Comparison of ENCODE assay signal across 11 cellular contexts in the genomic region with DNA sequence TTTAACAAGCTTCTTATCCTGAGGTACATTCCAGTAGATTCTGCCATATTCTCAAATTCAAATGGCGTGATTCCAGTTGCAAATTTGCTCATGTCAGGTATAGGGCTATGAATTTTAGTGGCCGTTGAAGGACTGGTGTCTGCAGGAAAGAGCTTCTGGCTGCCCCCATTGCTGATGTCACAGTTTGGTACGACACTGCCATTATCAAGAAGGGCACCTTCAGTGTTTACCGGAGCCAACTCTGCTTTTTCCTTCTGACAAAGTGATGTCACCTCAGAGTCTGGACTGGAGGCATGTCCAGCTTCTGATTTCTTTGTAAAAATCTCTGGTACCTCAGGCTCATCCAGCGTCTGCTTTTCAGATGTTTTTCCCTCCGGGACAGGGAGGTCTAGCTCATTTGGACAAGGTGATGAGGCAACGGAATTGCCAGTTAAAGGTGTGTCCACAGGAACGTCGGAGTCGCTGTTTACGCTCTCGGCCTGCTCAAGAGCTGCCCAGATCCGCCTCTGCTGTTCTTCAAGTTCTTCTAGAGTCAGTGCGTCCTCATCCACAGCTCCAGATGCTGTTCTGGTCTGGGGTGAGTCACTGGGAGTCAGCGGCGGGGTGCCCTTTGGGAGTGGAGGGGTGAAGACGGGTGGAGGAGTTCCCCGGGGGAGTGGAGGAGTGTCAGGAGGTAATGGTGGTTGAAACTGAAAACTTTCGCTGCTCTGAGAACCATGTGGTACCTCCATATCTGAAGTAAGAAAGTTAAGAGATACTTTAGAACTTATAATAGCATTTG. TPM values are rescaled to one million over a fixed set of nuclear protein-coding genes. Genes with fewer than 3 reads are reported as not detected.
DNase-seq lines count a peak whose midpoint lies in the region; ATAC-seq and TF ChIP-seq lines count a peak whose summit lies in the region.
"Had no signal": no experiment of that assay in that cellular context is flagged by ENCODE, and none has a peak within 500 bp of the region (broad histone marks: within the 10 kb centered on the region; RNA-seq: fewer than 3 reads in every experiment).

No MANE protein-coding gene starts in this region.

- no peaks in the 10 kb centered on the region for H3K27me3 Mint-ChIP-seq in activated CD4-positive, alpha-beta T cell treated with anti-CD3 and anti-CD28 coated beads, Interleukin-2, amount 10 ng/mL, durations not matched to agents 7 days and 5 days
- H3K27me3 Mint-ChIP-seq in activated CD4-positive, alpha-beta memory T cell treated with anti-CD3 and anti-CD28 coated beads for 36 hours, result no peaks in the 10 kb centered on the region
- H3K27me3 Mint-ChIP-seq in stimulated activated memory B cell treated with anti-CD40 and anti-IgM and Interleukin-4, amounts not matched to agents 10 μg/mL and 1 μg/mL and 100 μg/mL, for 72 hours, result no peaks in the 10 kb centered on the region

- no peak overlapping the region for H3K27ac ChIP-seq in gastroesophageal sphincter
- H3K27ac ChIP-seq: A549 had no signal

- H3K4me3 Mint-ChIP-seq in activated CD4-positive, alpha-beta T cell treated with anti-CD3 and anti-CD28 coated beads, Interleukin-2, amount 10 ng/mL, durations not matched to agents 7 days and 5 days, result no peak overlapping the region
- no peak overlapping the region for H3K4me3 Mint-ChIP-seq in activated CD4-positive, alpha-beta memory T cell treated with anti-CD3 and anti-CD28 coated beads for 36 hours
- H3K4me3 Mint-ChIP-seq in stimulated activated memory B cell treated with anti-CD40 and anti-IgM and Interleukin-4, amounts not matched to agents 10 μg/mL and 1 μg/mL and 100 μg/mL, for 72 hours, result no peak overlapping the region

- TF ChIP-seq EP300 in gastroesophageal sphincter (IDR thresholded peaks at IDR 0.05), result no peak

- POLR2A ChIA-PET in activated CD4-positive, alpha-beta T cell treated with anti-CD3 and anti-CD28 coated beads, Interleukin-2, amount 10 ng/mL, durations not matched to agents 7 days and 5 days (lab: Charles Lee), result interaction anchor here (0.6 to 0.8 kb wide), 2 partner anchors 29 to 175 kb away, joined by 3 read pairs; no protein-coding TSS in a partner anchor
- POLR2A ChIA-PET in activated CD4-positive, alpha-beta memory T cell treated with anti-CD3 and anti-CD28 coated beads for 36 hours (lab: Charles Lee), result interaction anchor here (0.6 to 2.2 kb wide), 4 partner anchors 27 to 75 kb away, joined by 3 to 8 read pairs (median 6); a partner anchor contains a TSS

- TF ChIP-seq POLR2A in gastroesophageal sphincter (IDR thresholded peaks at IDR 0.05), result no peak

- intact Hi-C loops in activated CD4-positive, alpha-beta memory T cell treated with anti-CD3 and anti-CD28 coated beads for 36 hours (cut with micrococcal nuclease), result no loop called here

- peaks cover 42% of the 10 kb centered on the region for H3K36me3 Mint-ChIP-seq in activated CD4-positive, alpha-beta T cell treated with anti-CD3 and anti-CD28 coated beads, Interleukin-2, amount 10 ng/mL, durations not matched to agents 7 days and 5 days (ENCODE audit: low read depth)
- H3K36me3 Mint-ChIP-seq in activated CD4-positive, alpha-beta memory T cell treated with anti-CD3 and anti-CD28 coated beads for 36 hours, result peaks cover 43% of the 10 kb centered on the region
- peaks cover 44% of the 10 kb centered on the region for H3K36me3 Mint-ChIP-seq in stimulated activated memory B cell treated with anti-CD40 and anti-IgM and Interleukin-4, amounts not matched to agents 10 μg/mL and 1 μg/mL and 100 μg/mL, for 72 hours

- no peak overlapping the region for H3K27ac Mint-ChIP-seq in activated CD4-positive, alpha-beta T cell treated with anti-CD3 and anti-CD28 coated beads, Interleukin-2, amount 10 ng/mL, durations not matched to agents 7 days and 5 days
- H3K27ac Mint-ChIP-seq in activated CD4-positive, alpha-beta memory T cell treated with anti-CD3 and anti-CD28 coated beads for 36 hours, result peak overlapping the region; percentile 3
- peak overlapping the region; percentile 16 for H3K27ac Mint-ChIP-seq in stimulated activated memory B cell treated with anti-CD40 and anti-IgM and Interleukin-4, amounts not matched to agents 10 μg/mL and 1 μg/mL and 100 μg/mL, for 72 hours

- peaks cover 0 to 65% of the 10 kb centered on the region in 2 donors for H3K36me3 ChIP-seq in gastroesophageal sphincter

- H3K27me3 ChIP-seq in gastroesophageal sphincter, result no peaks in the 10 kb centered on the region

- H3K4me1 ChIP-seq in gastroesophageal sphincter, result peaks cover 0 to 16% (median 4%) of the 10 kb centered on the region in 3 donors

- no peaks in the 10 kb centered on the region for H3K9me3 Mint-ChIP-seq in activated CD4-positive, alpha-beta T cell treated with anti-CD3 and anti-CD28 coated beads, Interleukin-2, amount 10 ng/mL, durations not matched to agents 7 days and 5 days
- no peaks in the 10 kb centered on the region for H3K9me3 Mint-ChIP-seq in activated CD4-positive, alpha-beta memory T cell treated with anti-CD3 and anti-CD28 coated beads for 36 hours
- no peaks in the 10 kb centered on the region for H3K9me3 Mint-ChIP-seq in stimulated activated memory B cell treated with anti-CD40 and anti-IgM and Interleukin-4, amounts not matched to agents 10 μg/mL and 1 μg/mL and 100 μg/mL, for 72 hours

- 79 to 90% methylated on average over 4 to 7 of the region's 19 CpGs for WGBS in gastroesophageal sphincter (ENCODE audit: low coverage in 1 of 2), 2 donors

- no peaks in the 10 kb centered on the region for H3K9me3 ChIP-seq in gastroesophageal sphincter
- H3K9me3 ChIP-seq: A549 had no signal

- no peak for TF ChIP-seq CTCF in gastroesophageal sphincter (IDR thresholded peaks at IDR 0.05)

- DNase-seq in activated CD4-positive, alpha-beta T cell treated with anti-CD3 and anti-CD28 coated beads for 24 hours (ENCODE audit: low read depth in 2 of 2), result peak; percentile 35 to 52
- DNase-seq in activated CD4-positive, alpha-beta T cell treated with anti-CD3 and anti-CD28 coated beads, Interleukin-2, amount 10 ng/mL, durations not matched to agents 7 days and 5 days, result no peak
- DNase-seq in activated CD4-positive, alpha-beta memory T cell treated with anti-CD3 and anti-CD28 coated beads for 36 hours, result peak; percentile 77
- DNase-seq in NCI-H1930 (lab: John Stamatoyannopoulos, UW) (no peak), NK-92 (lab: John Stamatoyannopoulos, UW; ENCODE audit: unreplicated experiment) (no peak), cerebellar cortex (ENCODE audit: low spot score) (no peak)
- DNase-seq: right cardiac atrium, SHP77 treated with DMSO at 0.1 percent for 48 hours had no signal

- H3K4me3 ChIP-seq in gastroesophageal sphincter, result no peak overlapping the region
- H3K4me3 ChIP-seq: A549 had no signal

- peaks cover 25% of the 10 kb centered on the region for H3K4me1 Mint-ChIP-seq in activated CD4-positive, alpha-beta T cell treated with anti-CD3 and anti-CD28 coated beads, Interleukin-2, amount 10 ng/mL, durations not matched to agents 7 days and 5 days
- peaks cover 24% of the 10 kb centered on the region for H3K4me1 Mint-ChIP-seq in activated CD4-positive, alpha-beta memory T cell treated with anti-CD3 and anti-CD28 coated beads for 36 hours (ENCODE audit: low read depth)
- H3K4me1 Mint-ChIP-seq in stimulated activated memory B cell treated with anti-CD40 and anti-IgM and Interleukin-4, amounts not matched to agents 10 μg/mL and 1 μg/mL and 100 μg/mL, for 72 hours, result peaks cover 27% of the 10 kb centered on the region

- ATAC-seq in gastroesophageal sphincter, result peak; percentile 13
- ATAC-seq in stimulated activated memory B cell treated with anti-CD40 and anti-IgM and Interleukin-4, amounts not matched to agents 10 μg/mL and 1 μg/mL and 100 μg/mL, for 72 hours, result peak; percentile 93

- CTCF ChIA-PET in activated CD4-positive, alpha-beta T cell treated with anti-CD3 and anti-CD28 coated beads, Interleukin-2, amount 10 ng/mL, durations not matched to agents 7 days and 5 days (lab: Charles Lee), result interaction anchor here (0.8 to 3.2 kb wide), 8 partner anchors 15 to 118 kb away, joined by 3 to 19 read pairs (median 4); no protein-coding TSS in a partner anchor
- CTCF ChIA-PET in activated CD4-positive, alpha-beta memory T cell treated with anti-CD3 and anti-CD28 coated beads for 36 hours (lab: Charles Lee), result interaction anchor here (0.6 to 6.3 kb wide), 8 partner anchors 15 to 229 kb away, joined by 3 to 208 read pairs (median 3); no protein-coding TSS in a partner anchor

RNA-seq across cellular contexts. Expression of a gene that starts 27.0 kb away (rescaled TPM):
- 10 to 100 TPM; 45.1 to 50.2 TPM for total RNA-seq in activated CD4-positive, alpha-beta T cell treated with anti-CD3 and anti-CD28 coated beads, Interleukin-2, amount 10 ng/mL, durations not matched to agents 7 days and 5 days
- total RNA-seq in activated CD4-positive, alpha-beta memory T cell treated with anti-CD3 and anti-CD28 coated beads for 36 hours, result 10 to 100 TPM; 27.7 to 28.5 TPM
- 10 to 100 TPM; 14.1 to 26.0 (median 20.2) TPM for total RNA-seq in gastroesophageal sphincter

RNA-seq across cellular contexts. Expression of a gene that starts 51.3 kb away (rescaled TPM):
- 10 to 100 TPM; 75.6 to 76.5 TPM for total RNA-seq in activated CD4-positive, alpha-beta T cell treated with anti-CD3 and anti-CD28 coated beads, Interleukin-2, amount 10 ng/mL, durations not matched to agents 7 days and 5 days
- total RNA-seq in activated CD4-positive, alpha-beta memory T cell treated with anti-CD3 and anti-CD28 coated beads for 36 hours, result 10 to 100 TPM; 69.2 to 71.8 TPM
- total RNA-seq in gastroesophageal sphincter, result 100 to 1,000 TPM; 186 to 272 (median 208) TPM

RNA-seq across cellular contexts. Expression of a gene that starts 53.0 kb away (rescaled TPM):
- 10 to 100 TPM; 79.6 to 82.3 TPM for total RNA-seq in activated CD4-positive, alpha-beta T cell treated with anti-CD3 and anti-CD28 coated beads, Interleukin-2, amount 10 ng/mL, durations not matched to agents 7 days and 5 days
- total RNA-seq in activated CD4-positive, alpha-beta memory T cell treated with anti-CD3 and anti-CD28 coated beads for 36 hours, result 100 to 1,000 TPM; 106 to 115 TPM
- 100 to 1,000 TPM in 1 of 4 donors, 10 to 100 TPM in 3; 37.4 to 102 (median 72.0) TPM for total RNA-seq in gastroesophageal sphincter

RNA-seq across cellular contexts. Expression of a gene that starts 53.3 kb away (rescaled TPM):
- 100 to 1,000 TPM; 124 to 136 TPM for total RNA-seq in activated CD4-positive, alpha-beta T cell treated with anti-CD3 and anti-CD28 coated beads, Interleukin-2, amount 10 ng/mL, durations not matched to agents 7 days and 5 days
- 100 to 1,000 TPM; 136 to 147 TPM for total RNA-seq in activated CD4-positive, alpha-beta memory T cell treated with anti-CD3 and anti-CD28 coated beads for 36 hours
- 10 to 100 TPM in 2 of 4 donors, 1 to 10 TPM in 2; 3.5 to 15.9 (median 10.4) TPM for total RNA-seq in gastroesophageal sphincter

Comparison
In these comparisons a context has a peak if more than half of its experiments do, and no peak if none do; other contexts are left out.
1. DNase-seq: peak in activated CD4-positive, alpha-beta T cell treated with anti-CD3 and anti-CD28 coated beads for 24 hours (2 of 2) and activated CD4-positive, alpha-beta memory T cell treated with anti-CD3 and anti-CD28 coated beads for 36 hours (single experiment); none in activated CD4-positive, alpha-beta T cell treated with anti-CD3 and anti-CD28 coated beads, Interleukin-2, amount 10 ng/mL, durations not matched to agents 7 days and 5 days (single experiment), NCI-H1930 (0 of 2), NK-92 (single experiment) and cerebellar cortex (single experiment).